ENCODE assay signal across 7 cellular contexts in genomic region chr20:32109392-32110172, GRCh38.
DNase-seq lines count a peak whose midpoint lies in the region; ATAC-seq and TF ChIP-seq lines count a peak whose summit lies in the region.

Gene TM9SF4, plus strand, starts transcription at chr20:32109714. Its CDS starts 27 bp downstream, at chr20:32109741.

- H3K4me3 ChIP-seq in astrocyte of the spinal cord (ENCODE audit: low read depth, low read length): peak within 1 kb of the TSS; percentile 87

- in situ Hi-C loops in astrocyte of the spinal cord (cut with HindIII; ENCODE audit: low sequenced_read_pairs): no loop called here

- no peak for TF ChIP-seq CTCF in astrocyte of the spinal cord (IDR thresholded peaks at IDR 0.05; ENCODE audit: low read depth, low read length)

- ATAC-seq in GM18508 (IDR thresholded peaks at IDR 0.05; ENCODE audit: insufficient read depth, unreplicated experiment) (peak; percentile 72), HG03025 (IDR thresholded peaks at IDR 0.05; ENCODE audit: low FRiP score, unreplicated experiment) (peak; percentile 81)

- DNase-seq in NCI-H2081 (lab: John Stamatoyannopoulos, UW): peak; percentile 94 to 96
- DNase-seq in T1000 (lab: John Stamatoyannopoulos, UW): peak; percentile 90
- DNase-seq in astrocyte of the spinal cord (ENCODE audit: low read depth, low spot score): peak; percentile 95
- DNase-seq in hippocampal formation (lab: John Stamatoyannopoulos, UW): peak; percentile 88 to 92
- peak; percentile 99 for DNase-seq in retina

Comparison
In these comparisons a context has a peak if more than half of its experiments do, and no peak if none do; other contexts are left out.
1. Peak in every context shown above with its lines: DNase-seq, ATAC-seq and H3K4me3 ChIP-seq.